Comparison of ENCODE assay signal across 34 cellular contexts in genomic region chr7:45255187-45255586, GRCh38.
"Had no signal": no experiment of that assay in that cellular context is flagged by ENCODE, and none has a peak within 500 bp of the region (broad histone marks: within the 10 kb centered on the region; RNA-seq: fewer than 3 reads in every experiment).

No MANE protein-coding gene starts in this region.

- H3K27me3 ChIP-seq: ascending aorta, colonic mucosa had no signal

- H3K27ac Mint-ChIP-seq: activated CD4-positive, alpha-beta memory T cell treated with anti-CD3 and anti-CD28 coated beads for 36 hours; activated CD4-positive, alpha-beta T cell treated with anti-CD3 and anti-CD28 coated beads for 36 hours; activated CD4-positive, alpha-beta T cell treated with anti-CD3 and anti-CD28 coated beads, Interleukin-2, amount 10 ng/mL, durations not matched to agents 24 days and 14 days; activated CD8-positive, alpha-beta memory T cell treated with anti-CD3 and anti-CD28 coated beads, Interleukin-2, amount 10 ng/mL, durations not matched to agents 7 days and 5 days; activated CD8-positive, alpha-beta T cell treated with anti-CD3 and anti-CD28 coated beads, Interleukin-2, amount 10 ng/mL, durations not matched to agents 7 days and 5 days; activated naive CD4-positive, alpha-beta T cell treated with anti-CD3 and anti-CD28 coated beads for 36 hours; activated naive CD4-positive, alpha-beta T cell treated with anti-CD3 and anti-CD28 coated beads, Interleukin-2, amount 50 U/mL, for 24 hours; activated naive CD8-positive, alpha-beta T cell treated with anti-CD3 and anti-CD28 coated beads, Interleukin-2, amount 10 ng/mL, durations not matched to agents 7 days and 5 days; activated T-helper 1 cell treated with anti-CD3 and anti-CD28 coated beads, Interleukin-12 subunit alpha, Interleukin-12 subunit beta, Interleukin-2, Interleukin-4 antibody, amounts not matched to agents 30 ng/mL and 10 ng/mL and 1 ng/mL, durations not matched to agents 14 hours and 24 hours and 36 hours; activated T-helper 2 cell treated with anti-CD3 and anti-CD28 coated beads, Interferon-gamma antibody, Interleukin-2, Interleukin-4, amounts not matched to agents 10 μg/mL and 5 μg/mL and 100 μg/mL, durations not matched to agents 14 hours and 24 hours and 36 hours; brain; T-helper 17 cell; T-helper 2 cell treated with Interferon-gamma antibody and Interleukin-4, amounts not matched to agents 5 μg/mL and 100 μg/mL, for 36 hours had no signal

- H3K4me1 Mint-ChIP-seq: activated CD4-positive, alpha-beta T cell treated with anti-CD3 and anti-CD28 coated beads for 36 hours; activated naive CD4-positive, alpha-beta T cell treated with anti-CD3 and anti-CD28 coated beads, Interleukin-2, amount 50 U/mL, for 24 hours; brain had no signal

- H3K9me3 Mint-ChIP-seq: activated CD4-positive, alpha-beta memory T cell treated with anti-CD3 and anti-CD28 coated beads for 36 hours; activated CD4-positive, alpha-beta T cell treated with anti-CD3 and anti-CD28 coated beads, Interleukin-2, amount 10 ng/mL, durations not matched to agents 24 days and 14 days; activated naive CD4-positive, alpha-beta T cell treated with anti-CD3 and anti-CD28 coated beads for 36 hours; activated naive CD4-positive, alpha-beta T cell treated with anti-CD3 and anti-CD28 coated beads, Interleukin-2, amount 50 U/mL, for 24 hours; activated naive CD8-positive, alpha-beta T cell treated with anti-CD3 and anti-CD28 coated beads, Interleukin-2, amount 10 ng/mL, durations not matched to agents 7 days and 5 days; activated T-helper 1 cell treated with anti-CD3 and anti-CD28 coated beads, Interleukin-12 subunit alpha, Interleukin-12 subunit beta, Interleukin-2, Interleukin-4 antibody, amounts not matched to agents 30 ng/mL and 10 ng/mL and 1 ng/mL, durations not matched to agents 14 hours and 24 hours and 36 hours; activated T-helper 2 cell treated with anti-CD3 and anti-CD28 coated beads, Interferon-gamma antibody, Interleukin-2, Interleukin-4, amounts not matched to agents 10 μg/mL and 5 μg/mL and 100 μg/mL, durations not matched to agents 14 hours and 24 hours and 36 hours; brain; T-helper 2 cell treated with Interferon-gamma antibody and Interleukin-4, amounts not matched to agents 5 μg/mL and 100 μg/mL, for 36 hours had no signal

- H3K36me3 Mint-ChIP-seq: activated CD4-positive, alpha-beta memory T cell treated with anti-CD3 and anti-CD28 coated beads for 36 hours; activated CD8-positive, alpha-beta memory T cell treated with anti-CD3 and anti-CD28 coated beads, Interleukin-2, amount 10 ng/mL, durations not matched to agents 7 days and 5 days; activated naive CD4-positive, alpha-beta T cell treated with anti-CD3 and anti-CD28 coated beads, Interleukin-2, amount 50 U/mL, for 24 hours; activated naive CD8-positive, alpha-beta T cell treated with anti-CD3 and anti-CD28 coated beads, Interleukin-2, amount 10 ng/mL, durations not matched to agents 7 days and 5 days; brain had no signal

- H3K36me3 ChIP-seq: ascending aorta, breast epithelium, cardiac muscle cell, colonic mucosa had no signal

- ATAC-seq: activated CD4-positive, alpha-beta T cell treated with anti-CD3 and anti-CD28 coated beads for 36 hours; activated CD8-positive, alpha-beta memory T cell treated with anti-CD3 and anti-CD28 coated beads, Interleukin-2, amount 10 ng/mL, durations not matched to agents 7 days and 5 days; activated CD8-positive, alpha-beta T cell treated with anti-CD3 and anti-CD28 coated beads, Interleukin-2, amount 10 ng/mL, durations not matched to agents 7 days and 5 days; T-helper 17 cell had no signal

- H3K4me3 ChIP-seq: ascending aorta, breast epithelium, cardiac muscle cell, colonic mucosa had no signal

- FAIRE-seq: endometrium, endothelial cell of umbilical vein, frontal cortex had no signal

- DNase-seq: activated CD4-positive, alpha-beta memory T cell treated with anti-CD3 and anti-CD28 coated beads for 36 hours; activated CD4-positive, alpha-beta T cell treated with anti-CD3 and anti-CD28 coated beads for 36 hours; activated CD4-positive, alpha-beta T cell treated with anti-CD3 and anti-CD28 coated beads, Interleukin-2, amount 10 ng/mL, durations not matched to agents 24 days and 14 days; activated CD4-positive, CD25-positive, alpha-beta regulatory T cell; activated CD4-positive, CD25-positive, alpha-beta regulatory T cell treated with anti-CD3 and anti-CD28 coated beads, Interleukin-2, amount 50 U/mL, for 72 hours; activated CD8-positive, alpha-beta memory T cell treated with anti-CD3 and anti-CD28 coated beads, Interleukin-2, amount 10 ng/mL, durations not matched to agents 7 days and 5 days; activated CD8-positive, alpha-beta memory T cell treated with anti-CD3 and anti-CD28 coated beads, Interleukin-2, amount 50 U/mL, for 4 hours; activated CD8-positive, alpha-beta T cell treated with anti-CD3 and anti-CD28 coated beads, Interleukin-2, amount 10 ng/mL, durations not matched to agents 7 days and 5 days; activated effector memory CD4-positive, alpha-beta T cell treated with anti-CD3 and anti-CD28 coated beads, Interleukin-2, amount 50 U/mL, for 16 hours; activated naive CD4-positive, alpha-beta T cell treated with anti-CD3 and anti-CD28 coated beads for 36 hours; activated naive CD8-positive, alpha-beta T cell treated with anti-CD3 and anti-CD28 coated beads, Interleukin-2, amount 10 ng/mL, durations not matched to agents 7 days and 5 days; activated T-cell treated with anti-CD3 and anti-CD28 coated beads, Interleukin-2, amount 50 U/mL, for 1 hour; activated T-cell treated with anti-CD3 and anti-CD28 coated beads, Interleukin-2, amount 50 U/mL, for 48 hours; central memory CD4-positive, alpha-beta T cell; cerebellar nuclear complex; colonic mucosa; effector CD8-positive, alpha-beta T cell; foreskin fibroblast; head of caudate nucleus; T-helper 1 cell; T-helper 17 cell; T1000 had no signal

- H3K4me3 Mint-ChIP-seq: activated CD4-positive, alpha-beta memory T cell treated with anti-CD3 and anti-CD28 coated beads for 36 hours; activated CD4-positive, alpha-beta T cell treated with anti-CD3 and anti-CD28 coated beads for 36 hours; activated CD4-positive, alpha-beta T cell treated with anti-CD3 and anti-CD28 coated beads, Interleukin-2, amount 10 ng/mL, durations not matched to agents 24 days and 14 days; activated CD8-positive, alpha-beta memory T cell treated with anti-CD3 and anti-CD28 coated beads, Interleukin-2, amount 10 ng/mL, durations not matched to agents 7 days and 5 days; activated CD8-positive, alpha-beta T cell treated with anti-CD3 and anti-CD28 coated beads, Interleukin-2, amount 10 ng/mL, durations not matched to agents 7 days and 5 days; activated naive CD4-positive, alpha-beta T cell treated with anti-CD3 and anti-CD28 coated beads for 36 hours; activated naive CD4-positive, alpha-beta T cell treated with anti-CD3 and anti-CD28 coated beads, Interleukin-2, amount 50 U/mL, for 24 hours; activated naive CD8-positive, alpha-beta T cell treated with anti-CD3 and anti-CD28 coated beads, Interleukin-2, amount 10 ng/mL, durations not matched to agents 7 days and 5 days; activated T-helper 1 cell treated with anti-CD3 and anti-CD28 coated beads, Interleukin-12 subunit alpha, Interleukin-12 subunit beta, Interleukin-2, Interleukin-4 antibody, amounts not matched to agents 30 ng/mL and 10 ng/mL and 1 ng/mL, durations not matched to agents 14 hours and 24 hours and 36 hours; brain; T-helper 17 cell; T-helper 2 cell treated with Interferon-gamma antibody and Interleukin-4, amounts not matched to agents 5 μg/mL and 100 μg/mL, for 36 hours had no signal

- H3K4me1 ChIP-seq: ascending aorta, breast epithelium, colonic mucosa had no signal

- H3K9me3 ChIP-seq: ascending aorta, breast epithelium, colonic mucosa had no signal

- H3K27ac ChIP-seq: ascending aorta, breast epithelium, cardiac muscle cell, colonic mucosa, epithelial cell of prostate had no signal
